Comparison of ENCODE assay signal across 19 cellular contexts in genomic region chr21:45142916-45143315, GRCh38.
DNase-seq lines count a peak whose midpoint lies in the region; ATAC-seq and TF ChIP-seq lines count a peak whose summit lies in the region.
"Had no signal": no experiment of that assay in that cellular context is flagged by ENCODE, and none has a peak within 500 bp of the region (broad histone marks: within the 10 kb centered on the region; RNA-seq: fewer than 3 reads in every experiment).

No MANE protein-coding gene starts in this region.

- H3K9me3 ChIP-seq in fibroblast of lung (ENCODE audit: control insufficient read depth, insufficient read depth, low read depth, low read length) (no peaks in the 10 kb centered on the region), tibial artery (no peaks in the 10 kb centered on the region)

- ATAC-seq in activated T-helper 17 cell treated with anti-CD3 and anti-CD28 coated beads, Interleukin-2, amount 50 U/mL, for 72 hours (replicated peaks) = no peak
- ATAC-seq in activated CD4-positive, alpha-beta T cell treated with anti-CD3 and anti-CD28 coated beads for 36 hours = no peak
- ATAC-seq: HepG2 had no signal

- H3K27ac ChIP-seq in RWPE1 (peak overlapping the region; percentile 23), fibroblast of lung (ENCODE audit: insufficient read depth, low read length) (no peak overlapping the region), tibial artery (peak overlapping the region; percentile 51 to 77)
- H3K27ac ChIP-seq: KMS-11 had no signal

- no peaks in the 10 kb centered on the region for H3K27me3 ChIP-seq in fibroblast of lung (ENCODE audit: control insufficient read depth, insufficient read depth, low read length)
- no peaks in the 10 kb centered on the region for H3K27me3 ChIP-seq in tibial artery

- H3K4me3 ChIP-seq in fibroblast of lung (replicated peaks in 1 of 4; ENCODE audit: control extremely low read depth in 1 of 4, insufficient read depth in 1 of 4, low read depth in 3 of 4, low read length in 4 of 4) (no peak overlapping the region), tibial artery (no peak overlapping the region)

- H3K27me3 Mint-ChIP-seq in activated T-helper 17 cell treated with anti-CD3 and anti-CD28 coated beads, Interleukin-2, amount 50 U/mL, for 72 hours = no peaks in the 10 kb centered on the region
- no peaks in the 10 kb centered on the region for H3K27me3 Mint-ChIP-seq in activated CD4-positive, alpha-beta T cell treated with anti-CD3 and anti-CD28 coated beads, Interleukin-2, amount 10 ng/mL, durations not matched to agents 24 days and 14 days
- H3K27me3 Mint-ChIP-seq in activated CD4-positive, alpha-beta T cell treated with anti-CD3 and anti-CD28 coated beads for 36 hours = no peaks in the 10 kb centered on the region

- H3K27ac Mint-ChIP-seq in activated T-helper 17 cell treated with anti-CD3 and anti-CD28 coated beads, Interleukin-2, amount 50 U/mL, for 72 hours = peak overlapping the region; percentile 20
- H3K27ac Mint-ChIP-seq in activated CD4-positive, alpha-beta T cell treated with anti-CD3 and anti-CD28 coated beads, Interleukin-2, amount 10 ng/mL, durations not matched to agents 24 days and 14 days = no peak overlapping the region
- no peak overlapping the region for H3K27ac Mint-ChIP-seq in activated CD4-positive, alpha-beta T cell treated with anti-CD3 and anti-CD28 coated beads for 36 hours
- H3K27ac Mint-ChIP-seq: HFFc6 had no signal

- H3K4me1 Mint-ChIP-seq in activated T-helper 17 cell treated with anti-CD3 and anti-CD28 coated beads, Interleukin-2, amount 50 U/mL, for 72 hours = peaks cover 13% of the 10 kb centered on the region
- H3K4me1 Mint-ChIP-seq in activated CD4-positive, alpha-beta T cell treated with anti-CD3 and anti-CD28 coated beads, Interleukin-2, amount 10 ng/mL, durations not matched to agents 24 days and 14 days = peaks cover 9% of the 10 kb centered on the region
- peaks cover 6% of the 10 kb centered on the region for H3K4me1 Mint-ChIP-seq in activated CD4-positive, alpha-beta T cell treated with anti-CD3 and anti-CD28 coated beads for 36 hours

- H2AFZ ChIP-seq in fibroblast of lung (ENCODE audit: low read length) = no peak overlapping the region

- H3K36me3 Mint-ChIP-seq in activated T-helper 17 cell treated with anti-CD3 and anti-CD28 coated beads, Interleukin-2, amount 50 U/mL, for 72 hours (ENCODE audit: low read depth) = peaks cover 23% of the 10 kb centered on the region
- peaks cover 8% of the 10 kb centered on the region for H3K36me3 Mint-ChIP-seq in activated CD4-positive, alpha-beta T cell treated with anti-CD3 and anti-CD28 coated beads, Interleukin-2, amount 10 ng/mL, durations not matched to agents 24 days and 14 days (ENCODE audit: low read depth)
- peaks cover 2% of the 10 kb centered on the region for H3K36me3 Mint-ChIP-seq in activated CD4-positive, alpha-beta T cell treated with anti-CD3 and anti-CD28 coated beads for 36 hours (ENCODE audit: low read depth)

- no peaks in the 10 kb centered on the region for H3K79me2 ChIP-seq in fibroblast of lung (ENCODE audit: control insufficient read depth, insufficient read depth, low read length)

- no peak for DNase-seq in RWPE1 (ENCODE audit: low spot score)
- no peak for DNase-seq in fibroblast of lung (ENCODE audit: low read depth in 2 of 2)
- no peak for DNase-seq in tibial artery
- no peak for DNase-seq in occipital lobe (lab: John Stamatoyannopoulos, UW)
- DNase-seq in activated CD4-positive, alpha-beta T cell treated with anti-CD3 and anti-CD28 coated beads, Interleukin-2, amount 10 ng/mL, durations not matched to agents 24 days and 14 days = no peak
- DNase-seq in activated CD4-positive, alpha-beta T cell treated with anti-CD3 and anti-CD28 coated beads for 36 hours = no peak
- DNase-seq: CD8-positive, alpha-beta memory T cell; DMS79 treated with DMSO at 0.1 percent for 48 hours; H7; NCI-H1417; NCI-H187; NCI-H2107; NCI-H510A treated with DMSO at 0.1 percent for 48 hours; NCI-H774; SHP77 treated with DMSO at 0.1 percent for 48 hours had no signal

- CTCF ChIA-PET in RWPE1 (lab: Yijun Ruan, JAX) = interaction anchor here (0.5 to 0.8 kb wide), 4 partner anchors 15 to 145 kb away, joined by 3 to 6 read pairs (median 3); partner anchors contain the start of gene POFUT2
- CTCF ChIA-PET in activated CD4-positive, alpha-beta T cell treated with anti-CD3 and anti-CD28 coated beads for 36 hours (lab: Charles Lee) = interaction anchor here (7.0 to 7.8 kb wide), 2 partner anchors 9 to 15 kb away, joined by 73 to 131 read pairs; no protein-coding TSS in a partner anchor

- H3K4me2 ChIP-seq in fibroblast of lung (ENCODE audit: extremely low read depth, insufficient read depth, low read length) = peak overlapping the region; percentile 62
- H3K4me2 ChIP-seq: KMS-11 had no signal

- no peaks in the 10 kb centered on the region for H3K36me3 ChIP-seq in fibroblast of lung (ENCODE audit: control insufficient read depth, insufficient read depth, low read length)
- peaks cover 25 to 34% (median 29%) of the 10 kb centered on the region in 3 donors for H3K36me3 ChIP-seq in tibial artery

- H3K4me1 ChIP-seq in fibroblast of lung (ENCODE audit: control insufficient read depth, extremely low read depth, insufficient read depth, low read length) (peaks cover 12% of the 10 kb centered on the region), tibial artery (peaks cover 0 to 95% (median 35%) of the 10 kb centered on the region in 4 donors)

- H4K20me1 ChIP-seq in fibroblast of lung (ENCODE audit: control insufficient read depth, extremely low read depth, insufficient read depth, low read length) = no peaks in the 10 kb centered on the region

- no peak overlapping the region for H3K4me3 Mint-ChIP-seq in activated T-helper 17 cell treated with anti-CD3 and anti-CD28 coated beads, Interleukin-2, amount 50 U/mL, for 72 hours
- no peak overlapping the region for H3K4me3 Mint-ChIP-seq in activated CD4-positive, alpha-beta T cell treated with anti-CD3 and anti-CD28 coated beads, Interleukin-2, amount 10 ng/mL, durations not matched to agents 24 days and 14 days
- no peak overlapping the region for H3K4me3 Mint-ChIP-seq in activated CD4-positive, alpha-beta T cell treated with anti-CD3 and anti-CD28 coated beads for 36 hours
- H3K4me3 Mint-ChIP-seq: CD8-positive, alpha-beta memory T cell; HFFc6 had no signal

- POLR2A ChIA-PET in RWPE1 (lab: Yijun Ruan, JAX; ENCODE audit: low non-redundant PET) = no interaction called here
- POLR2A ChIA-PET in activated CD4-positive, alpha-beta T cell treated with anti-CD3 and anti-CD28 coated beads for 36 hours (lab: Charles Lee) = no interaction called here

- H3K9me3 Mint-ChIP-seq in activated T-helper 17 cell treated with anti-CD3 and anti-CD28 coated beads, Interleukin-2, amount 50 U/mL, for 72 hours = no peaks in the 10 kb centered on the region
- no peaks in the 10 kb centered on the region for H3K9me3 Mint-ChIP-seq in activated CD4-positive, alpha-beta T cell treated with anti-CD3 and anti-CD28 coated beads, Interleukin-2, amount 10 ng/mL, durations not matched to agents 24 days and 14 days
- no peaks in the 10 kb centered on the region for H3K9me3 Mint-ChIP-seq in activated CD4-positive, alpha-beta T cell treated with anti-CD3 and anti-CD28 coated beads for 36 hours (ENCODE audit: low read depth)
- H3K9me3 Mint-ChIP-seq: CD8-positive, alpha-beta memory T cell; HFFc6 had no signal

- intact Hi-C loops in tibial artery (cut with DNase I; ENCODE audit: low total_unique reads) = no loop called here
- intact Hi-C loops in activated CD4-positive, alpha-beta T cell treated with anti-CD3 and anti-CD28 coated beads, Interleukin-2, amount 10 ng/mL, durations not matched to agents 24 days and 14 days (cut with micrococcal nuclease) = no loop called here
- intact Hi-C loops in activated CD4-positive, alpha-beta T cell treated with anti-CD3 and anti-CD28 coated beads for 36 hours (cut with DNase I, micrococcal nuclease) = loop anchor here in 1 of 2 experiments (5.0 kb wide), 1 partner anchor 449 kb away; no protein-coding TSS in a partner anchor

- no peak for TF ChIP-seq CTCF in RWPE1 (conservative IDR thresholded peaks at IDR 0.05; ENCODE audit: low read depth)
- TF ChIP-seq CTCF in fibroblast of lung (conservative IDR thresholded peaks at IDR 0.05 in 1 of 2, IDR thresholded peaks at IDR 0.05 in 1 of 2; ENCODE audit: low read depth in 1 of 2, low read length in 2 of 2) = no peak
- TF ChIP-seq CTCF in tibial artery (IDR thresholded peaks at IDR 0.05) = no peak

- no peak overlapping the region for H3K9ac ChIP-seq in fibroblast of lung (ENCODE audit: insufficient read depth, low read length)
- H3K9ac ChIP-seq: KMS-11 had no signal
